8 cellular contexts compared by ENCODE assay signal in the genomic region with DNA sequence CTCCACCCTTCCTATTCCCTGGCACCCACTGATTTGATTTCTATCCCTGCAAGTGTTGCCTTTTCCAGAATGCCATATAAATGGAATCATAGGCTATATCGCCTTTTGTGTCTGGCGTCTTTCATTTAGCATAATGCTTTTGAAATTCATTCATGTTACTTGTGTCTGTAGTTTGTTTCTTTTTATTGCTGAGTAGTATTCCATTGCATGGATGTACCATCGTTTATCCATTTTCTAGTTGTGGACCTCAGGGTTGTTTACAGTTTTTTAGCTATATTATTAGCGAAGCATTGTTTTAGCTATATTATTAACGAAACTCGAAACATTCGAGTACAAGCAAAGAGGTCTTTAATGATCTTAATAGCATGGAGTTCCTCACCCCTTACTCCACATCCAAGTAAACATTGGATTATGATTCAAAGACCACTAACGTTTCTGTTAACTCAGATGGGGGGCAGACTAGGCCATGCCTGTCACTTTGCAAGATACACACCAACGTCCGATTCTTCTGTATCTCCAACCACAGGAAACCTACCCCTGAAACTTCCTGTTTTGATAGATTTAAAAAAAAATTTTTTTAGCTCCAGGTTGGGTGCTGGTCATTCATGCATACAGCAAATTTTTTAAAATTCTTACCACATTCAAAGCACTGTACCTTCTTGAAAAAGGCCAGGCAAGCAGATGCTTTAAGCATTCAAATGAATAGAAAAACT. TPM values are rescaled to one million over a fixed set of nuclear protein-coding genes. Genes with fewer than 3 reads are reported as not detected.
A peak's percentile ranks its signal among the peaks of the same experiment; 100 is the strongest.
DNase-seq lines count a peak whose midpoint lies in the region; ATAC-seq and TF ChIP-seq lines count a peak whose summit lies in the region.

No MANE protein-coding gene starts in this region.

- CTCF ChIA-PET in activated CD4-positive, alpha-beta memory T cell treated with anti-CD3 and anti-CD28 coated beads, Interleukin-2, amount 10 ng/mL, durations not matched to agents 7 days and 5 days (lab: Charles Lee): interaction anchor here (1.0 to 5.3 kb wide), 5 partner anchors 10 to 306 kb away, joined by 3 to 74 read pairs (median 7); a partner anchor contains a TSS
- CTCF ChIA-PET in HEK293T (lab: Yijun Ruan, JAX): interaction anchor here (1.4 kb wide), 1 partner anchor 16 kb away, joined by 3 read pairs; no protein-coding TSS in a partner anchor

- H3K4me1 Mint-ChIP-seq in activated CD4-positive, alpha-beta memory T cell treated with anti-CD3 and anti-CD28 coated beads, Interleukin-2, amount 10 ng/mL, durations not matched to agents 7 days and 5 days: peaks cover 54% of the 10 kb centered on the region

- peaks cover 0 to 19% (median 7%) of the 10 kb centered on the region in 4 donors for H3K4me1 ChIP-seq in liver (ENCODE audit: control insufficient read depth in 4 of 4, insufficient read depth in 4 of 4, low read length in 3 of 4)

- peak overlapping the region; percentile 80 for H3K27ac Mint-ChIP-seq in activated CD4-positive, alpha-beta memory T cell treated with anti-CD3 and anti-CD28 coated beads, Interleukin-2, amount 10 ng/mL, durations not matched to agents 7 days and 5 days

- H3K9me3 Mint-ChIP-seq in activated CD4-positive, alpha-beta memory T cell treated with anti-CD3 and anti-CD28 coated beads, Interleukin-2, amount 10 ng/mL, durations not matched to agents 7 days and 5 days: peaks cover 2% of the 10 kb centered on the region

- TF ChIP-seq CTCF in C4-2B (conservative IDR thresholded peaks at IDR 0.05) (no peak), liver (IDR thresholded peaks at IDR 0.05; ENCODE audit: low read depth, low read length, missing input control) (no peak)

- peak overlapping the region; percentile 97 for H3K4me3 Mint-ChIP-seq in activated CD4-positive, alpha-beta memory T cell treated with anti-CD3 and anti-CD28 coated beads, Interleukin-2, amount 10 ng/mL, durations not matched to agents 7 days and 5 days

- H3K36me3 ChIP-seq in liver (ENCODE audit: control insufficient read depth in 4 of 4, insufficient read depth in 3 of 4, low read depth in 1 of 4, low read length in 3 of 4): peaks cover 0 to 2% (median 0%) of the 10 kb centered on the region in 4 donors

- H3K27me3 ChIP-seq in liver (ENCODE audit: control insufficient read depth in 4 of 4, insufficient read depth in 4 of 4, low read length in 3 of 4): no peaks in the 10 kb centered on the region

- POLR2A ChIA-PET in activated CD4-positive, alpha-beta memory T cell treated with anti-CD3 and anti-CD28 coated beads, Interleukin-2, amount 10 ng/mL, durations not matched to agents 7 days and 5 days (lab: Charles Lee): interaction anchor here (1.0 to 5.0 kb wide), 13 partner anchors 7 to 305 kb away, joined by 3 to 41 read pairs (median 9); a partner anchor contains a TSS
- POLR2A ChIA-PET in HEK293T (lab: Yijun Ruan, JAX): interaction anchor here (1.0 to 2.1 kb wide), 4 partner anchors 9 to 155 kb away, joined by 3 to 8 read pairs (median 4); a partner anchor contains a TSS

- H3K36me3 Mint-ChIP-seq in activated CD4-positive, alpha-beta memory T cell treated with anti-CD3 and anti-CD28 coated beads, Interleukin-2, amount 10 ng/mL, durations not matched to agents 7 days and 5 days (ENCODE audit: low read depth): peaks cover 55% of the 10 kb centered on the region

- H3K9me3 ChIP-seq in liver (ENCODE audit: control insufficient read depth in 4 of 4, low read length in 3 of 4): no peaks in the 10 kb centered on the region

- ATAC-seq in GM19395 (IDR thresholded peaks at IDR 0.05; ENCODE audit: unreplicated experiment) (peak; percentile 49), HG03469 (IDR thresholded peaks at IDR 0.05; ENCODE audit: unreplicated experiment) (peak; percentile 39)

- WGBS in liver: 72% methylated on average over 10 of the region's 10 CpGs

- DNase-seq in activated CD4-positive, alpha-beta memory T cell treated with anti-CD3 and anti-CD28 coated beads, Interleukin-2, amount 10 ng/mL, durations not matched to agents 7 days and 5 days: no peak
- no peak for DNase-seq in kidney glomerular epithelial cell (lab: John Stamatoyannopoulos, UW)
- DNase-seq in HEK293T (ENCODE audit: extremely low spot score): no peak
- DNase-seq in NCI-H226: no peak

- TF ChIP-seq RAD21 in liver (IDR thresholded peaks at IDR 0.05): no peak

- H3K27me3 Mint-ChIP-seq in activated CD4-positive, alpha-beta memory T cell treated with anti-CD3 and anti-CD28 coated beads, Interleukin-2, amount 10 ng/mL, durations not matched to agents 7 days and 5 days: no peaks in the 10 kb centered on the region

- peak overlapping the region; percentile 62 to 92 (median 91) for H3K4me3 ChIP-seq in liver (ENCODE audit: low read depth in 1 of 3, low read length in 3 of 3)

- peak overlapping the region in 1 of 2 donors; percentile 67 for H3K9ac ChIP-seq in liver (ENCODE audit: low read depth in 1 of 2, low read length in 2 of 2)

- H3K27ac ChIP-seq in C4-2B: peak overlapping the region; percentile 81
- no peak overlapping the region for H3K27ac ChIP-seq in liver (ENCODE audit: low read depth in 1 of 2, low read length in 2 of 2)

TF ChIP-seq in liver, 16 proteins besides CTCF, POLR2A, EP300 and RAD21 (continues in another document):
- TF ChIP-seq RXRA (IDR thresholded peaks at IDR 0.05) (no peak), NR2F2 (IDR thresholded peaks at IDR 0.05) (no peak), EGR1 (IDR thresholded peaks at IDR 0.05; ENCODE audit: low read depth in 2 of 2) (no peak), FOXA2 (IDR thresholded peaks at IDR 0.05) (no peak), SP1 (IDR thresholded peaks at IDR 0.05) (no peak), HNF4G (IDR thresholded peaks at IDR 0.05) (no peak), JUND (IDR thresholded peaks at IDR 0.05) (no peak), HNF4A (conservative IDR thresholded peaks at IDR 0.05) (no peak)
- TF ChIP-seq, protein P1, sequence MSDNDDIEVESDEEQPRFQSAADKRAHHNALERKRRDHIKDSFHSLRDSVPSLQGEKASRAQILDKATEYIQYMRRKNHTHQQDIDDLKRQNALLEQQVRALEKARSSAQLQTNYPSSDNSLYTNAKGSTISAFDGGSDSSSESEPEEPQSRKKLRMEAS (IDR thresholded peaks at IDR 0.05): no peak
- TF ChIP-seq, protein P2, sequence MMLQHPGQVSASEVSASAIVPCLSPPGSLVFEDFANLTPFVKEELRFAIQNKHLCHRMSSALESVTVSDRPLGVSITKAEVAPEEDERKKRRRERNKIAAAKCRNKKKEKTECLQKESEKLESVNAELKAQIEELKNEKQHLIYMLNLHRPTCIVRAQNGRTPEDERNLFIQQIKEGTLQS (IDR thresholded peaks at IDR 0.05): no peak

TF ChIP-seq in HEK293T, 16 proteins besides CTCF, POLR2A, EP300 and RAD21:
- TF ChIP-seq FOXA1 (IDR thresholded peaks at IDR 0.05): no peak
TF ChIP-seq in HEK293T: peak in this region for 0.

RNA-seq across cellular contexts. Expression of a gene that starts 1.1 kb away (rescaled TPM):
- total RNA-seq in activated CD4-positive, alpha-beta memory T cell treated with anti-CD3 and anti-CD28 coated beads, Interleukin-2, amount 10 ng/mL, durations not matched to agents 7 days and 5 days: 10 to 100 TPM; 79.0 to 85.1 TPM
- 10 to 100 TPM in 1 of 2 donors, 1 to 10 TPM in 1; 3.3 to 55.9 TPM for total RNA-seq in liver
- 1 to 10 TPM; 2.8 to 4.0 TPM for polyA plus RNA-seq in liver
